Comparison of ENCODE assay signal across 21 cellular contexts in the genomic region with DNA sequence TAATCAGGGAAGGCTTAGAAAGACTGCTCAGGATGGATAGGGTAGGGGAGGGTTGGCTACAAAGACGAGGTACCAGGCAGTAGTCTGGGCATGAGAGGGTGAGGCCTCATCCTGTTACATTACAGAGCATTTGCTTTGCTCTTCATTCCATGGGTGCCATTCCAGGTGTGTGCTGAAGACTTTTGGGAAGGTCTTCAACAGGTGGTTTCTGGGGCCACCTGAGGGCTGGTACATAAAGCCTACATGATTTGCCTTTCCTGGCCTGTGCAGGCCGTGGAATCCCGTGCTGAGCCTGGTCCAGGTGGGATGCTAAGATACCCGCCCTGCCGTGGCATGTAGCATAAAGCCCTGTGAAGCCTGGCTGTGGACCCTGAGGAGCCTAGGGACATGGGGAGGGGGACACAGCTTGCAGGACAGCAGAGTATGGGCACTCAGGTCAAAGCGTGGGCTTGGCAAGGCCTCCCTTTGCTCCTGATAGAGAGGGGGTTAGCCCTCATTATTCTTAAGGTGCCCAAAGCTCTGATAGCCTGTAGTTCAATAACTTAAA. TPM values are rescaled to one million over a fixed set of nuclear protein-coding genes. Genes with fewer than 3 reads are reported as not detected.
DNase-seq lines count a peak whose midpoint lies in the region; ATAC-seq, FAIRE-seq and TF ChIP-seq lines count a peak whose summit lies in the region.
"Had no signal": no experiment of that assay in that cellular context is flagged by ENCODE, and none has a peak within 500 bp of the region (broad histone marks: within the 10 kb centered on the region; RNA-seq: fewer than 3 reads in every experiment).

No MANE protein-coding gene starts in this region.

- H2BK12ac ChIP-seq in neuronal stem cell (ENCODE audit: low read length), result no peak overlapping the region

- H3K4me2 ChIP-seq in neuronal stem cell (ENCODE audit: insufficient read depth, low read length, poor library complexity, severe bottlenecking), result no peak overlapping the region

- H3K9me3 ChIP-seq in endodermal cell (ENCODE audit: control insufficient read depth, low read length), result no peaks in the 10 kb centered on the region
- H3K9me3 ChIP-seq in neuronal stem cell (replicated peaks in 1 of 2; ENCODE audit: control insufficient read depth in 2 of 2, insufficient read depth in 1 of 2, low read depth in 1 of 2, low read length in 2 of 2), result peaks cover 0 to 2% of the 10 kb centered on the region in 2 donors

- H3K27ac ChIP-seq in endodermal cell (ENCODE audit: low read depth, low read length) (no peak overlapping the region), neuronal stem cell (replicated peaks; ENCODE audit: low read length) (no peak overlapping the region)
- H3K27ac ChIP-seq: GM23248 had no signal

- no peak overlapping the region for H3K14ac ChIP-seq in neuronal stem cell (ENCODE audit: low read length)

- H3K36me3 ChIP-seq in endodermal cell (ENCODE audit: control insufficient read depth, insufficient read depth, low read length), result no peaks in the 10 kb centered on the region
- no peaks in the 10 kb centered on the region for H3K36me3 ChIP-seq in neuronal stem cell (replicated peaks in 1 of 2; ENCODE audit: control insufficient read depth in 2 of 2, insufficient read depth in 2 of 2, low read length in 2 of 2)

- DNase-seq in endodermal cell (peak; percentile 8), neuronal stem cell (ENCODE audit: low spot score) (no peak), urothelium cell line (ENCODE audit: low spot score) (no peak), NK-92 (lab: John Stamatoyannopoulos, UW; ENCODE audit: unreplicated experiment) (no peak), posterior vena cava (ENCODE audit: low spot score) (no peak)
- DNase-seq: C1 segment of cervical spinal cord; Calu3; CD4-positive, alpha-beta memory T cell; COR-L47; DMS53; DMS79 treated with DMSO at 0.1 percent for 48 hours; GM23248; H7; HCEC 1CT had no signal

- no peak overlapping the region for H2AFZ ChIP-seq in neuronal stem cell (ENCODE audit: low read length)
- H2AFZ ChIP-seq: GM23248 had no signal

- peaks cover 3% of the 10 kb centered on the region for H3K9me3 Mint-ChIP-seq in endodermal cell

- no peaks in the 10 kb centered on the region for H3K4me1 Mint-ChIP-seq in endodermal cell
- H3K4me1 Mint-ChIP-seq: CD4-positive, alpha-beta memory T cell had no signal

- no peak overlapping the region for H3K4me3 Mint-ChIP-seq in endodermal cell
- H3K4me3 Mint-ChIP-seq: CD4-positive, alpha-beta memory T cell had no signal

- ATAC-seq in HG02973 (IDR thresholded peaks at IDR 0.05; ENCODE audit: unreplicated experiment), result no peak

- no peak overlapping the region for H4K91ac ChIP-seq in neuronal stem cell (ENCODE audit: low read depth, low read length, poor library complexity)

- H2BK5ac ChIP-seq in neuronal stem cell (ENCODE audit: low read length), result no peak overlapping the region

- H4K8ac ChIP-seq in neuronal stem cell (ENCODE audit: low read depth, low read length), result no peak overlapping the region

- H3K9ac ChIP-seq in endodermal cell (ENCODE audit: extremely low read depth, low read length, poor library complexity, severe bottlenecking) (no peak overlapping the region), neuronal stem cell (ENCODE audit: low read depth, low read length, poor library complexity) (no peak overlapping the region)
- H3K9ac ChIP-seq: GM23248 had no signal

- H3K79me1 ChIP-seq in neuronal stem cell (ENCODE audit: low read depth, low read length), result no peaks in the 10 kb centered on the region

- no peak overlapping the region for H2BK15ac ChIP-seq in neuronal stem cell (ENCODE audit: low read length)

- peak overlapping the region; percentile 65 for H2AK5ac ChIP-seq in neuronal stem cell (ENCODE audit: low read depth, low read length)

- no peak overlapping the region for H2BK120ac ChIP-seq in neuronal stem cell (ENCODE audit: low read depth, low read length)

- no peaks in the 10 kb centered on the region for H3K27me3 ChIP-seq in endodermal cell (ENCODE audit: control insufficient read depth, insufficient read depth, low read length, poor library complexity, severe bottlenecking)
- H3K27me3 ChIP-seq in neuronal stem cell (ENCODE audit: control insufficient read depth in 3 of 3, insufficient read depth in 3 of 3, low read depth in 1 of 3, low read length in 3 of 3), result no peaks in the 10 kb centered on the region

- H3K27me3 Mint-ChIP-seq in endodermal cell (ENCODE audit: insufficient read depth), result no peaks in the 10 kb centered on the region
- H3K27me3 Mint-ChIP-seq: CD4-positive, alpha-beta memory T cell had no signal

- H3K18ac ChIP-seq in neuronal stem cell (ENCODE audit: low read length), result peak overlapping the region; percentile 15

- intact Hi-C loops in posterior vena cava (cut with DNase I), result no loop called here

- H3K23ac ChIP-seq in neuronal stem cell (ENCODE audit: low read depth, low read length, poor library complexity), result no peak overlapping the region

- no peak overlapping the region for H3K4ac ChIP-seq in neuronal stem cell (ENCODE audit: low read length)

- no peak overlapping the region for H3K27ac Mint-ChIP-seq in endodermal cell
- H3K27ac Mint-ChIP-seq: CD4-positive, alpha-beta memory T cell had no signal

- peak; percentile 78 for FAIRE-seq in urothelium cell line (lab: Jason Lieb, UNC)
- FAIRE-seq: G401.6, GM12892, GM19239, H1 had no signal

- H3K4me3 ChIP-seq in endodermal cell (ENCODE audit: low read length) (no peak overlapping the region), neuronal stem cell (ENCODE audit: low read length in 2 of 2) (no peak overlapping the region)
- H3K4me3 ChIP-seq: GM23248 had no signal

- no peaks in the 10 kb centered on the region for H3K4me1 ChIP-seq in endodermal cell (ENCODE audit: control insufficient read depth, insufficient read depth, low read length)
- H3K4me1 ChIP-seq in neuronal stem cell (ENCODE audit: control insufficient read depth in 2 of 2, insufficient read depth in 1 of 2, low read depth in 1 of 2, low read length in 2 of 2), result peaks cover 0 to 5% of the 10 kb centered on the region in 2 donors

- WGBS in endodermal cell (ENCODE audit: insufficient coverage in 1 of 2, insufficient read length in 1 of 2), 2 experiments, result 85 to 93% methylated on average over 5 to 6 of the region's 6 CpGs
- no CpG with 5 or more reads among the region's 6 CpGs for WGBS in neuronal stem cell (ENCODE audit: extremely low coverage in 2 of 2, insufficient read length in 2 of 2, insufficient replicate concordance in 1 of 2), 2 donors

- H3K36me3 Mint-ChIP-seq in endodermal cell (ENCODE audit: low read depth), result no peaks in the 10 kb centered on the region
- H3K36me3 Mint-ChIP-seq: CD4-positive, alpha-beta memory T cell had no signal

- TF ChIP-seq CTCF in endodermal cell (conservative IDR thresholded peaks at IDR 0.05), result no peak

RNA-seq across cellular contexts. Expression of gene ZNF536, which starts 55.6 kb away (rescaled TPM):
- total RNA-seq in endodermal cell (not detected), posterior vena cava (1 to 10 TPM; 2.8 to 3.6 TPM)
- polyA plus RNA-seq in endodermal cell (2013, experiment 1 of 2), result 5.0 TPM
- 4.8 TPM for polyA plus RNA-seq in endodermal cell (2013, experiment 2 of 2)
- 0.35 TPM for polyA plus RNA-seq in neuronal stem cell (2013, experiment 1 of 2)
- 0.44 TPM for polyA plus RNA-seq in neuronal stem cell (2013, experiment 2 of 2)
- total RNA-seq: A172, Calu3 had no signal
- polyA plus RNA-seq: BJ; CD4-positive, alpha-beta memory T cell had no signal
